7 cellular contexts compared by ENCODE assay signal in genomic region chr14:53151523-53151866, GRCh38. TPM values are rescaled to one million over a fixed set of nuclear protein-coding genes. Genes with fewer than 3 reads are reported as not detected.
DNase-seq lines count a peak whose midpoint lies in the region; ATAC-seq, FAIRE-seq and TF ChIP-seq lines count a peak whose summit lies in the region.

No MANE protein-coding gene starts in this region.

- H3K4me3 ChIP-seq in HL-60 (replicated peaks; ENCODE audit: insufficient read depth, low read length) (peak overlapping the region; percentile 93), iPS-18a (ENCODE audit: low read length) (peak overlapping the region; percentile 80)

- no peak for TF ChIP-seq POLR2A in H54 (IDR thresholded peaks at IDR 0.05; ENCODE audit: low read depth, low read length)

- H3K27ac Mint-ChIP-seq in activated CD8-positive, alpha-beta T cell treated with anti-CD3 and anti-CD28 coated beads for 36 hours: peak overlapping the region; percentile 98

- H3K36me3 Mint-ChIP-seq in activated CD8-positive, alpha-beta T cell treated with anti-CD3 and anti-CD28 coated beads for 36 hours (ENCODE audit: low read depth): peaks cover 37% of the 10 kb centered on the region

- POLR2A ChIA-PET in activated CD8-positive, alpha-beta T cell treated with anti-CD3 and anti-CD28 coated beads for 36 hours (lab: Charles Lee): interaction anchor here (0.6 to 6.8 kb wide), 10 partner anchors 9 to 840 kb away, joined by 3 to 72 read pairs (median 6); no protein-coding TSS in a partner anchor

- DNase-seq in HL-60 (ENCODE audit: low read depth in 1 of 2, low spot score in 1 of 2) (no peak), NCI-H2081 treated with DMSO at 0.1 percent for 48 hours (lab: John Stamatoyannopoulos, UW) (no peak), HTR-8/SVneo (ENCODE audit: insufficient read length, low spot score) (no peak), H54 (ENCODE audit: insufficient read length, low spot score) (no peak)
- DNase-seq in activated CD8-positive, alpha-beta T cell treated with anti-CD3 and anti-CD28 coated beads for 36 hours: no peak
- peak; percentile 9 for DNase-seq in stimulated activated naive CD8-positive, alpha-beta T cell treated with anti-CD3 and anti-CD28 coated beads, Interleukin-15, Interleukin-2, amounts not matched to agents 100 U/mL and 50 U/mL, for 24 hours

- no peak for TF ChIP-seq CTCF in HL-60 (IDR thresholded peaks at IDR 0.05; ENCODE audit: insufficient read depth, low read length)
- TF ChIP-seq CTCF in activated CD8-positive, alpha-beta T cell treated with anti-CD3 and anti-CD28 coated beads for 36 hours (IDR thresholded peaks at IDR 0.05): no peak

- CTCF ChIA-PET in activated CD8-positive, alpha-beta T cell treated with anti-CD3 and anti-CD28 coated beads for 36 hours (lab: Charles Lee): interaction anchor here (0.8 to 4.0 kb wide), 10 partner anchors 8 to 144 kb away, joined by 3 to 32 read pairs (median 6); no protein-coding TSS in a partner anchor

- H3K4me1 Mint-ChIP-seq in activated CD8-positive, alpha-beta T cell treated with anti-CD3 and anti-CD28 coated beads for 36 hours (ENCODE audit: low read depth): peaks cover 51% of the 10 kb centered on the region

- H3K9me3 ChIP-seq in iPS-18a (ENCODE audit: control insufficient read depth, low read depth, low read length): no peaks in the 10 kb centered on the region

- peaks cover 3% of the 10 kb centered on the region for H3K9me3 Mint-ChIP-seq in activated CD8-positive, alpha-beta T cell treated with anti-CD3 and anti-CD28 coated beads for 36 hours

- peak overlapping the region; percentile 37 for H3K9ac ChIP-seq in iPS-18a (ENCODE audit: low read length)

- no peak for ATAC-seq in activated CD8-positive, alpha-beta T cell treated with anti-CD3 and anti-CD28 coated beads for 36 hours
- ATAC-seq in stimulated activated naive CD8-positive, alpha-beta T cell treated with anti-CD3 and anti-CD28 coated beads, Interleukin-15, Interleukin-2, amounts not matched to agents 100 U/mL and 50 U/mL, for 24 hours: no peak

- H3K4me1 ChIP-seq in iPS-18a (ENCODE audit: control insufficient read depth, low read depth, low read length): peaks cover 17% of the 10 kb centered on the region

- no peaks in the 10 kb centered on the region for H3K27me3 ChIP-seq in HL-60 (ENCODE audit: insufficient read depth, poor library complexity, severe bottlenecking)
- peaks cover 15% of the 10 kb centered on the region for H3K27me3 ChIP-seq in iPS-18a (ENCODE audit: control insufficient read depth, insufficient read depth, low read length)

- FAIRE-seq in HTR-8/SVneo (lab: Jason Lieb, UNC) (no peak), H54 (lab: Jason Lieb, UNC) (no peak)

- no peaks in the 10 kb centered on the region for H3K27me3 Mint-ChIP-seq in activated CD8-positive, alpha-beta T cell treated with anti-CD3 and anti-CD28 coated beads for 36 hours

- H3K27ac ChIP-seq in HL-60 (replicated peaks): no peak overlapping the region; the same call in 1 of the 2 replicates
- no peak overlapping the region for H3K27ac ChIP-seq in iPS-18a (ENCODE audit: low read length)

- peak overlapping the region; percentile 100 for H3K4me3 Mint-ChIP-seq in activated CD8-positive, alpha-beta T cell treated with anti-CD3 and anti-CD28 coated beads for 36 hours

- intact Hi-C loops in activated CD8-positive, alpha-beta T cell treated with anti-CD3 and anti-CD28 coated beads for 36 hours (cut with micrococcal nuclease): loop anchor here (5.0 kb wide), 1 partner anchor 94 kb away; no protein-coding TSS in a partner anchor

- no peaks in the 10 kb centered on the region for H3K36me3 ChIP-seq in iPS-18a (ENCODE audit: control insufficient read depth, low read depth, low read length)

RNA-seq across cellular contexts. Expression of gene DDHD1, which starts 1.6 kb away (rescaled TPM):
- 10 to 100 TPM; 35.5 to 41.5 TPM for total RNA-seq in activated CD8-positive, alpha-beta T cell treated with anti-CD3 and anti-CD28 coated beads for 36 hours
